Comparison of ENCODE assay signal across 12 cellular contexts in the genomic region with DNA sequence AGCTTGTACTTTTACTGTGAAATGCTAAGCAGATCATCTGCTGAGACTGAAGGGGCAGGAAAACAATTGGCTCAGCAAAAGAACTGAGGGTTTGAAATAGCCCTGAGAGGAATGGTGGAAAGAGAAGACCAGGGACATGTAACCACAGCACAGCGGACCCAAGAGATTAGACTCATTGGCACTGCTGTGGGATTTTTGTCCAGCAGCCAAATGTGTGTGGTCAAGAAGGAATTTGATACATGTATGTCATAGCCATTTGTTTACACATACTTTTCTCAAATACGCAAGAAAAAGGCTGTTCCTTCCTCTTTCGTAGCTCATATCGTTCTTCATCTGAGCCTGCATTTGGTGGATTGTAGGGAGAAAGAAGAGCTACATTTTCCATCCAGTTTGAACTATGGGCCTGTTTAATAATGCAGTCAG.
DNase-seq lines count a peak whose midpoint lies in the region; ATAC-seq and TF ChIP-seq lines count a peak whose summit lies in the region.
"Had no signal": no experiment of that assay in that cellular context is flagged by ENCODE, and none has a peak within 500 bp of the region (broad histone marks: within the 10 kb centered on the region; RNA-seq: fewer than 3 reads in every experiment).

No MANE protein-coding gene starts in this region.

- peak; percentile 12 to 14 for ATAC-seq in stimulated activated naive B cell treated with anti-CD40 and anti-IgM and Interleukin-4, amounts not matched to agents 10 μg/mL and 1 μg/mL and 100 μg/mL, for 72 hours (replicated peaks)

- H2AFZ ChIP-seq in fibroblast of lung (ENCODE audit: low read length): no peak overlapping the region

- peaks cover 2 to 4% of the 10 kb centered on the region in 2 donors for H3K9me3 Mint-ChIP-seq in stimulated activated naive B cell treated with anti-CD40 and anti-IgM and Interleukin-4, amounts not matched to agents 10 μg/mL and 1 μg/mL and 100 μg/mL, for 72 hours
- H3K9me3 Mint-ChIP-seq in activated T-helper 1 cell treated with anti-CD3 and anti-CD28 coated beads, Interleukin-12 subunit alpha, Interleukin-12 subunit beta, Interleukin-2, Interleukin-4 antibody, amounts not matched to agents 30 ng/mL and 10 ng/mL and 1 ng/mL, durations not matched to agents 14 hours and 24 hours and 36 hours: peaks cover 7% of the 10 kb centered on the region
- H3K9me3 Mint-ChIP-seq: type B pancreatic cell had no signal

- no peaks in the 10 kb centered on the region for H3K36me3 ChIP-seq in SJSA1
- H3K36me3 ChIP-seq in fibroblast of lung (ENCODE audit: control insufficient read depth, insufficient read depth, low read length): no peaks in the 10 kb centered on the region

- peak overlapping the region; percentile 21 for H3K9ac ChIP-seq in fibroblast of lung (ENCODE audit: insufficient read depth, low read length)

- intact Hi-C loops in activated T-helper 1 cell treated with anti-CD3 and anti-CD28 coated beads, Interleukin-12 subunit alpha, Interleukin-12 subunit beta, Interleukin-2, Interleukin-4 antibody, amounts not matched to agents 30 ng/mL and 10 ng/mL and 1 ng/mL, durations not matched to agents 14 hours and 24 hours and 36 hours (cut with micrococcal nuclease): no loop called here

- H3K27ac Mint-ChIP-seq in stimulated activated naive B cell treated with anti-CD40 and anti-IgM and Interleukin-4, amounts not matched to agents 10 μg/mL and 1 μg/mL and 100 μg/mL, for 72 hours: no peak overlapping the region
- H3K27ac Mint-ChIP-seq in activated T-helper 1 cell treated with anti-CD3 and anti-CD28 coated beads, Interleukin-12 subunit alpha, Interleukin-12 subunit beta, Interleukin-2, Interleukin-4 antibody, amounts not matched to agents 30 ng/mL and 10 ng/mL and 1 ng/mL, durations not matched to agents 14 hours and 24 hours and 36 hours: no peak overlapping the region
- H3K27ac Mint-ChIP-seq: type B pancreatic cell had no signal

- H3K4me1 Mint-ChIP-seq in stimulated activated naive B cell treated with anti-CD40 and anti-IgM and Interleukin-4, amounts not matched to agents 10 μg/mL and 1 μg/mL and 100 μg/mL, for 72 hours: peaks cover 6 to 15% of the 10 kb centered on the region in 2 donors
- no peaks in the 10 kb centered on the region for H3K4me1 Mint-ChIP-seq in activated T-helper 1 cell treated with anti-CD3 and anti-CD28 coated beads, Interleukin-12 subunit alpha, Interleukin-12 subunit beta, Interleukin-2, Interleukin-4 antibody, amounts not matched to agents 30 ng/mL and 10 ng/mL and 1 ng/mL, durations not matched to agents 14 hours and 24 hours and 36 hours (ENCODE audit: low read depth)

- H3K4me3 ChIP-seq in SJSA1 (no peak overlapping the region), fibroblast of lung (replicated peaks in 1 of 4; ENCODE audit: control extremely low read depth in 1 of 4, insufficient read depth in 1 of 4, low read depth in 3 of 4, low read length in 4 of 4) (peak overlapping the region in 1 of 4 experiments; percentile 29)
- H3K4me3 ChIP-seq: skin epidermis had no signal

- no peak overlapping the region for H3K4me3 Mint-ChIP-seq in stimulated activated naive B cell treated with anti-CD40 and anti-IgM and Interleukin-4, amounts not matched to agents 10 μg/mL and 1 μg/mL and 100 μg/mL, for 72 hours
- no peak overlapping the region for H3K4me3 Mint-ChIP-seq in activated T-helper 1 cell treated with anti-CD3 and anti-CD28 coated beads, Interleukin-12 subunit alpha, Interleukin-12 subunit beta, Interleukin-2, Interleukin-4 antibody, amounts not matched to agents 30 ng/mL and 10 ng/mL and 1 ng/mL, durations not matched to agents 14 hours and 24 hours and 36 hours
- H3K4me3 Mint-ChIP-seq: type B pancreatic cell had no signal

- peak; percentile 95 for DNase-seq in HCEC 1CT
- peak; percentile 96 to 97 for DNase-seq in SJSA1 (ENCODE audit: low read depth in 1 of 2, low spot score in 2 of 2)
- peak; percentile 99 for DNase-seq in fibroblast of lung (ENCODE audit: low read depth in 2 of 2)
- no peak for DNase-seq in stimulated activated naive B cell treated with anti-CD40 and anti-IgM and Interleukin-4, amounts not matched to agents 10 μg/mL and 1 μg/mL and 100 μg/mL, for 72 hours
- no peak for DNase-seq in activated T-helper 1 cell treated with anti-CD3 and anti-CD28 coated beads, Interleukin-12 subunit alpha, Interleukin-12 subunit beta, Interleukin-2, Interleukin-4 antibody, amounts not matched to agents 30 ng/mL and 10 ng/mL and 1 ng/mL, durations not matched to agents 14 hours and 24 hours and 36 hours (ENCODE audit: low spot score)
- DNase-seq in NCI-H1417 treated with DMSO at 0.1 percent for 48 hours (lab: John Stamatoyannopoulos, UW): no peak
- no peak for DNase-seq in NCI-H2081 treated with DMSO at 0.1 percent for 48 hours (lab: John Stamatoyannopoulos, UW)
- DNase-seq in DMS153 treated with DMSO at 0.1 percent for 48 hours (lab: John Stamatoyannopoulos, UW; ENCODE audit: unreplicated experiment): no peak
- DNase-seq: NCI-H187 treated with DMSO at 0.1 percent for 48 hours had no signal

- no peaks in the 10 kb centered on the region for H3K9me3 ChIP-seq in SJSA1 (replicated peaks)
- no peaks in the 10 kb centered on the region for H3K9me3 ChIP-seq in fibroblast of lung (ENCODE audit: control insufficient read depth, insufficient read depth, low read depth, low read length)

- H3K79me2 ChIP-seq in fibroblast of lung (ENCODE audit: control insufficient read depth, insufficient read depth, low read length): no peaks in the 10 kb centered on the region

- H3K27me3 ChIP-seq in SJSA1 (replicated peaks) (no peaks in the 10 kb centered on the region), fibroblast of lung (ENCODE audit: control insufficient read depth, insufficient read depth, low read length) (no peaks in the 10 kb centered on the region)

- H3K4me1 ChIP-seq in SJSA1 (replicated peaks): peaks cover 43% of the 10 kb centered on the region
- peaks cover 18% of the 10 kb centered on the region for H3K4me1 ChIP-seq in fibroblast of lung (ENCODE audit: control insufficient read depth, extremely low read depth, insufficient read depth, low read length)

- peak overlapping the region; percentile 91 for H3K27ac ChIP-seq in SJSA1
- peak overlapping the region; percentile 91 for H3K27ac ChIP-seq in fibroblast of lung (ENCODE audit: insufficient read depth, low read length)
- H3K27ac ChIP-seq: VCaP had no signal

- no peak for TF ChIP-seq CTCF in fibroblast of lung (conservative IDR thresholded peaks at IDR 0.05 in 1 of 2, IDR thresholded peaks at IDR 0.05 in 1 of 2; ENCODE audit: low read depth in 1 of 2, low read length in 2 of 2)

- peaks cover 1% of the 10 kb centered on the region in 2 donors for H3K36me3 Mint-ChIP-seq in stimulated activated naive B cell treated with anti-CD40 and anti-IgM and Interleukin-4, amounts not matched to agents 10 μg/mL and 1 μg/mL and 100 μg/mL, for 72 hours
- H3K36me3 Mint-ChIP-seq in activated T-helper 1 cell treated with anti-CD3 and anti-CD28 coated beads, Interleukin-12 subunit alpha, Interleukin-12 subunit beta, Interleukin-2, Interleukin-4 antibody, amounts not matched to agents 30 ng/mL and 10 ng/mL and 1 ng/mL, durations not matched to agents 14 hours and 24 hours and 36 hours (ENCODE audit: low read depth): peaks cover 4% of the 10 kb centered on the region
- H3K36me3 Mint-ChIP-seq: type B pancreatic cell had no signal

- H4K20me1 ChIP-seq in fibroblast of lung (ENCODE audit: control insufficient read depth, extremely low read depth, insufficient read depth, low read length): no peaks in the 10 kb centered on the region

- peak overlapping the region; percentile 65 for H3K4me2 ChIP-seq in fibroblast of lung (ENCODE audit: extremely low read depth, insufficient read depth, low read length)

- H3K27me3 Mint-ChIP-seq in stimulated activated naive B cell treated with anti-CD40 and anti-IgM and Interleukin-4, amounts not matched to agents 10 μg/mL and 1 μg/mL and 100 μg/mL, for 72 hours: peaks cover 4 to 10% of the 10 kb centered on the region in 2 donors
- peaks cover 1% of the 10 kb centered on the region for H3K27me3 Mint-ChIP-seq in activated T-helper 1 cell treated with anti-CD3 and anti-CD28 coated beads, Interleukin-12 subunit alpha, Interleukin-12 subunit beta, Interleukin-2, Interleukin-4 antibody, amounts not matched to agents 30 ng/mL and 10 ng/mL and 1 ng/mL, durations not matched to agents 14 hours and 24 hours and 36 hours (ENCODE audit: insufficient read depth)

Comparison
In these comparisons a context has a peak if more than half of its experiments do, and no peak if none do; other contexts are left out.
1. DNase-seq: peak in HCEC 1CT (single experiment), SJSA1 (2 of 2) and fibroblast of lung (2 of 2); none in stimulated activated naive B cell treated with anti-CD40 and anti-IgM and Interleukin-4, amounts not matched to agents 10 μg/mL and 1 μg/mL and 100 μg/mL, for 72 hours (single experiment), activated T-helper 1 cell treated with anti-CD3 and anti-CD28 coated beads, Interleukin-12 subunit alpha, Interleukin-12 subunit beta, Interleukin-2, Interleukin-4 antibody, amounts not matched to agents 30 ng/mL and 10 ng/mL and 1 ng/mL, durations not matched to agents 14 hours and 24 hours and 36 hours (single experiment), NCI-H1417 treated with DMSO at 0.1 percent for 48 hours (single experiment), NCI-H2081 treated with DMSO at 0.1 percent for 48 hours (single experiment) and DMS153 treated with DMSO at 0.1 percent for 48 hours (single experiment).